8 cellular contexts compared by ENCODE assay signal in the genomic region with DNA sequence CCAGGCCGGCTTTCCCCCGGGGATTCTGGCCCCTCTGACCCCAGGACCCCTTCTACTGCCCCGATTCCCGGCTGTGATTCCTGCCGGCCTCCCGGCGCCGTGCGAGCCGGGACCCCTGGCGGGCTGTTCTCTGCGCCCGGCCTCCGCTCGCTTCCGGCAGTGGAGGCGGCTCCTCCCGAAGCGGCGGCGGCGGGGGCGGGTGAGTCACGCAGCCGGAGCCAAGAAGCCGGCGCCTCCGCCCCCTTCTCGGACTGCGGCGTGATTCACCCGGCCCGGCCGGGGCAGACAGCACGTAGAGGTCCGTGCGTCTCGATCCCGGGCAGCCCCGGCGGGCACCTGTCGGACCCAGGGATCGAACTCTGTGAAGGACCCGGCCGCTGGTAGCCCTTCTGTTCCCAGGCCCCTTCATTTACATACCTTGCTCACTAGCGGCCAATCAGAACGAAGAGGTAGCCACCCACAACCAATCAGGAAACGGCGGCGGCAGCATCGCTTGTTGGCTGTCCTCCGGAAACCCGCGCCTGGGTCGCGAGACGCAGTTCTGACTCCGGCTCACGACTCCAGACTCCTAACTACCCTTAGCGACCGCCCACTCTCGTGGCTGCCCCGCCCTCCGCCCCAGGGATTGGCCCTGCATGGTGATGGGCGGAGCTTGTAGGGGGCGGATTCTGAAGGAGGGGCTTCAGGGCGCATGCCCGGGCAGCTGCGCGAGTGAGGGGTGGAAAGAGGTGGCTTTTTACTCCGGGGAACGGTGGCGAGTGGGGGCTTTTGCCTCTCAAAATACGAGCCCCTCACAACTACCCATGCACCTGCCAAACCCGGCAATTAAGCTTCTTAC. TPM values are rescaled to one million over a fixed set of nuclear protein-coding genes. Genes with fewer than 3 reads are reported as not detected.
DNase-seq lines count a peak whose midpoint lies in the region; ATAC-seq and TF ChIP-seq lines count a peak whose summit lies in the region.

A gene with protein sequence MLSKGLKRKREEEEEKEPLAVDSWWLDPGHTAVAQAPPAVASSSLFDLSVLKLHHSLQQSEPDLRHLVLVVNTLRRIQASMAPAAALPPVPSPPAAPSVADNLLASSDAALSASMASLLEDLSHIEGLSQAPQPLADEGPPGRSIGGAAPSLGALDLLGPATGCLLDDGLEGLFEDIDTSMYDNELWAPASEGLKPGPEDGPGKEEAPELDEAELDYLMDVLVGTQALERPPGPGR (minus strand): TSS at position 543 of the 838 bp plus-strand sequence. CDS start 2,446 bp downstream, outside the sequence.

- TF ChIP-seq CTCF in WTC11 (IDR thresholded peaks at IDR 0.05) (peak; percentile 80), cardiac fibroblast (IDR thresholded peaks at IDR 0.05; ENCODE audit: low read depth, low read length) (peak; percentile 51)

- peak; percentile 98 for DNase-seq in AG08396 (ENCODE audit: low spot score)
- DNase-seq in NCI-H2227 treated with DMSO at 0.1 percent for 48 hours (lab: John Stamatoyannopoulos, UW): peak; percentile 100
- DNase-seq in WTC11 (ENCODE audit: low spot score): peak; percentile 100
- DNase-seq in cardiac fibroblast (ENCODE audit: low read depth in 2 of 2): peak; percentile 99
- DNase-seq in iPS-NIHi7 (ENCODE audit: extremely low spot score): peak; percentile 96
- DNase-seq in smooth muscle cell of the brain vasculature (ENCODE audit: low read depth, low spot score): peak; percentile 99

- CTCF ChIA-PET in WTC11 (lab: Charles Lee): interaction anchor here (0.6 to 3.3 kb wide), 26 partner anchors 8 to 1574 kb away, joined by 3 to 32 read pairs (median 4); a partner anchor contains a TSS

- no peaks in the 10 kb centered on the region for H3K9me3 Mint-ChIP-seq in WTC11

- peaks cover 16% of the 10 kb centered on the region for H3K4me1 Mint-ChIP-seq in WTC11

- H3K4me3 Mint-ChIP-seq in WTC11: peak within 1 kb of the TSS; percentile 91

- peaks cover 3% of the 10 kb centered on the region; the same call in 1 of the 2 replicates for H3K27me3 Mint-ChIP-seq in WTC11 (ENCODE audit: low read depth)

- POLR2A ChIA-PET in WTC11 (lab: Charles Lee): interaction anchor here (0.7 to 1.9 kb wide), 12 partner anchors 9 to 990 kb away, joined by 3 to 32 read pairs (median 4); a partner anchor contains a TSS

- H3K4me3 ChIP-seq in cardiac fibroblast (replicated peaks in 1 of 2; ENCODE audit: low read depth in 2 of 2, low read length in 2 of 2): peak within 1 kb of the TSS; percentile 81 to 84

- no peaks in the 10 kb centered on the region; the same call in 1 of the 2 replicates for H3K36me3 Mint-ChIP-seq in WTC11

- ATAC-seq in GM18907 (IDR thresholded peaks at IDR 0.05; ENCODE audit: unreplicated experiment) (peak; percentile 86), HG03159 (IDR thresholded peaks at IDR 0.05; ENCODE audit: unreplicated experiment) (peak; percentile 84), WTC11 (peak; percentile 89)

- peak within 1 kb of the TSS; percentile 97 for H3K27ac Mint-ChIP-seq in WTC11

TF ChIP-seq in WTC11, 78 proteins besides CTCF, POLR2A, EP300 and RAD21 (continues in another document):
- TF ChIP-seq, protein P1, sequence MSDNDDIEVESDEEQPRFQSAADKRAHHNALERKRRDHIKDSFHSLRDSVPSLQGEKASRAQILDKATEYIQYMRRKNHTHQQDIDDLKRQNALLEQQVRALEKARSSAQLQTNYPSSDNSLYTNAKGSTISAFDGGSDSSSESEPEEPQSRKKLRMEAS (CRISPR knock-in tag; IDR thresholded peaks at IDR 0.05): peak; percentile 69
- peak; percentile 92 for TF ChIP-seq SP1 (CRISPR knock-in tag; conservative IDR thresholded peaks at IDR 0.05)
- no peak; the same call in 1 of the 2 replicates for TF ChIP-seq TP53 (CRISPR knock-in tag; IDR thresholded peaks at IDR 0.05)
- TF ChIP-seq, protein P2, sequence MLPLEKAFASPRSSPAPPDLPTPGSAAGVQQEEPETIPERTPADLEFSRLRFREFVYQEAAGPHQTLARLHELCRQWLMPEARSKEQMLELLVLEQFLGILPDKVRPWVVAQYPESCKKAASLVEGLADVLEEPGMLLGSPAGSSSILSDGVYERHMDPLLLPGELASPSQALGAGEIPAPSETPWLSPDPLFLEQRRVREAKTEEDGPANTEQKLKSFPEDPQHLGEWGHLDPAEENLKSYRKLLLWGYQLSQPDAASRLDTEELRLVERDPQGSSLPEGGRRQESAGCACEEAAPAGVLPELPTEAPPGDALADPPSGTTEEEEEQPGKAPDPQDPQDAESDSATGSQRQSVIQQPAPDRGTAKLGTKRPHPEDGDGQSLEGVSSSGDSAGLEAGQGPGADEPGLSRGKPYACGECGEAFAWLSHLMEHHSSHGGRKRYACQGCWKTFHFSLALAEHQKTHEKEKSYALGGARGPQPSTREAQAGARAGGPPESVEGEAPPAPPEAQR (CRISPR knock-in tag; IDR thresholded peaks at IDR 0.05): no peak
- TF ChIP-seq GRHL2 (CRISPR knock-in tag; IDR thresholded peaks at IDR 0.05; ENCODE audit: insufficient replicate concordance, severe bottlenecking): no peak
- TF ChIP-seq ZNF232 (CRISPR knock-in tag; IDR thresholded peaks at IDR 0.05): no peak
- TF ChIP-seq, protein P3, sequence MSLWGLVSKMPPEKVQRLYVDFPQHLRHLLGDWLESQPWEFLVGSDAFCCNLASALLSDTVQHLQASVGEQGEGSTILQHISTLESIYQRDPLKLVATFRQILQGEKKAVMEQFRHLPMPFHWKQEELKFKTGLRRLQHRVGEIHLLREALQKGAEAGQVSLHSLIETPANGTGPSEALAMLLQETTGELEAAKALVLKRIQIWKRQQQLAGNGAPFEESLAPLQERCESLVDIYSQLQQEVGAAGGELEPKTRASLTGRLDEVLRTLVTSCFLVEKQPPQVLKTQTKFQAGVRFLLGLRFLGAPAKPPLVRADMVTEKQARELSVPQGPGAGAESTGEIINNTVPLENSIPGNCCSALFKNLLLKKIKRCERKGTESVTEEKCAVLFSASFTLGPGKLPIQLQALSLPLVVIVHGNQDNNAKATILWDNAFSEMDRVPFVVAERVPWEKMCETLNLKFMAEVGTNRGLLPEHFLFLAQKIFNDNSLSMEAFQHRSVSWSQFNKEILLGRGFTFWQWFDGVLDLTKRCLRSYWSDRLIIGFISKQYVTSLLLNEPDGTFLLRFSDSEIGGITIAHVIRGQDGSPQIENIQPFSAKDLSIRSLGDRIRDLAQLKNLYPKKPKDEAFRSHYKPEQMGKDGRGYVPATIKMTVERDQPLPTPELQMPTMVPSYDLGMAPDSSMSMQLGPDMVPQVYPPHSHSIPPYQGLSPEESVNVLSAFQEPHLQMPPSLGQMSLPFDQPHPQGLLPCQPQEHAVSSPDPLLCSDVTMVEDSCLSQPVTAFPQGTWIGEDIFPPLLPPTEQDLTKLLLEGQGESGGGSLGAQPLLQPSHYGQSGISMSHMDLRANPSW (CRISPR knock-in tag; conservative IDR thresholded peaks at IDR 0.05; ENCODE audit: low read depth): no peak
- TF ChIP-seq, protein P4, sequence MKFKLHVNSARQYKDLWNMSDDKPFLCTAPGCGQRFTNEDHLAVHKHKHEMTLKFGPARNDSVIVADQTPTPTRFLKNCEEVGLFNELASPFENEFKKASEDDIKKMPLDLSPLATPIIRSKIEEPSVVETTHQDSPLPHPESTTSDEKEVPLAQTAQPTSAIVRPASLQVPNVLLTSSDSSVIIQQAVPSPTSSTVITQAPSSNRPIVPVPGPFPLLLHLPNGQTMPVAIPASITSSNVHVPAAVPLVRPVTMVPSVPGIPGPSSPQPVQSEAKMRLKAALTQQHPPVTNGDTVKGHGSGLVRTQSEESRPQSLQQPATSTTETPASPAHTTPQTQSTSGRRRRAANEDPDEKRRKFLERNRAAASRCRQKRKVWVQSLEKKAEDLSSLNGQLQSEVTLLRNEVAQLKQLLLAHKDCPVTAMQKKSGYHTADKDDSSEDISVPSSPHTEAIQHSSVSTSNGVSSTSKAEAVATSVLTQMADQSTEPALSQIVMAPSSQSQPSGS (CRISPR knock-in tag; IDR thresholded peaks at IDR 0.05; ENCODE audit: borderline replicate concordance, low read depth): no peak
- peak; percentile 88 for TF ChIP-seq ZNF121 (CRISPR knock-in tag; IDR thresholded peaks at IDR 0.05)
- TF ChIP-seq NFYB (CRISPR knock-in tag; conservative IDR thresholded peaks at IDR 0.05; ENCODE audit: low read depth): peak; percentile 98
- no peak for TF ChIP-seq TEAD1 (CRISPR knock-in tag; IDR thresholded peaks at IDR 0.05)
- TF ChIP-seq, protein P5, sequence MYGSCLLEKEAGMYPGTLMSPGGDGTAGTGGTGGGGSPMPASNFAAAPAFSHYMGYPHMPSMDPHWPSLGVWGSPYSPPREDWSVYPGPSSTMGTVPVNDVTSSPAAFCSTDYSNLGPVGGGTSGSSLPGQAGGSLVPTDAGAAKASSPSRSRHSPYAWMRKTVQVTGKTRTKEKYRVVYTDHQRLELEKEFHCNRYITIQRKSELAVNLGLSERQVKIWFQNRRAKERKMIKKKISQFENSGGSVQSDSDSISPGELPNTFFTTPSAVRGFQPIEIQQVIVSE (CRISPR knock-in tag; IDR thresholded peaks at IDR 0.05; ENCODE audit: borderline replicate concordance): no peak
- TF ChIP-seq, protein P6, sequence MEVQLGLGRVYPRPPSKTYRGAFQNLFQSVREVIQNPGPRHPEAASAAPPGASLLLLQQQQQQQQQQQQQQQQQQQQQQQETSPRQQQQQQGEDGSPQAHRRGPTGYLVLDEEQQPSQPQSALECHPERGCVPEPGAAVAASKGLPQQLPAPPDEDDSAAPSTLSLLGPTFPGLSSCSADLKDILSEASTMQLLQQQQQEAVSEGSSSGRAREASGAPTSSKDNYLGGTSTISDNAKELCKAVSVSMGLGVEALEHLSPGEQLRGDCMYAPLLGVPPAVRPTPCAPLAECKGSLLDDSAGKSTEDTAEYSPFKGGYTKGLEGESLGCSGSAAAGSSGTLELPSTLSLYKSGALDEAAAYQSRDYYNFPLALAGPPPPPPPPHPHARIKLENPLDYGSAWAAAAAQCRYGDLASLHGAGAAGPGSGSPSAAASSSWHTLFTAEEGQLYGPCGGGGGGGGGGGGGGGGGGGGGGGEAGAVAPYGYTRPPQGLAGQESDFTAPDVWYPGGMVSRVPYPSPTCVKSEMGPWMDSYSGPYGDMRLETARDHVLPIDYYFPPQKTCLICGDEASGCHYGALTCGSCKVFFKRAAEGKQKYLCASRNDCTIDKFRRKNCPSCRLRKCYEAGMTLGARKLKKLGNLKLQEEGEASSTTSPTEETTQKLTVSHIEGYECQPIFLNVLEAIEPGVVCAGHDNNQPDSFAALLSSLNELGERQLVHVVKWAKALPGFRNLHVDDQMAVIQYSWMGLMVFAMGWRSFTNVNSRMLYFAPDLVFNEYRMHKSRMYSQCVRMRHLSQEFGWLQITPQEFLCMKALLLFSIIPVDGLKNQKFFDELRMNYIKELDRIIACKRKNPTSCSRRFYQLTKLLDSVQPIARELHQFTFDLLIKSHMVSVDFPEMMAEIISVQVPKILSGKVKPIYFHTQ (CRISPR knock-in tag; IDR thresholded peaks at IDR 0.05): no peak
- TF ChIP-seq NR3C1 (CRISPR knock-in tag; conservative IDR thresholded peaks at IDR 0.05; ENCODE audit: low read depth): no peak
- no peak for TF ChIP-seq ZNF416 (CRISPR knock-in tag; IDR thresholded peaks at IDR 0.05)
- peak; percentile 53; the same call in 1 of the 2 replicates for TF ChIP-seq FOXP1 (CRISPR knock-in tag; IDR thresholded peaks at IDR 0.05; ENCODE audit: borderline replicate concordance)
- no peak for TF ChIP-seq ATF1 (CRISPR knock-in tag; IDR thresholded peaks at IDR 0.05)

RNA-seq across cellular contexts. Expression of the gene that starts here (rescaled TPM):
- 6.8 to 8.6 TPM (median 7.4 TPM) in 3 replicates for total RNA-seq in WTC11 (2021)

Comparison
In these comparisons a context has a peak if more than half of its experiments do, and no peak if none do; other contexts are left out.
1. Peak in every context shown above with its lines: DNase-seq, ATAC-seq and H3K4me3 ChIP-seq.